ENCODE assay signal across 20 cellular contexts in genomic region chr2:73886357-73886756, GRCh38. TPM values are rescaled to one million over a fixed set of nuclear protein-coding genes. Genes with fewer than 3 reads are reported as not detected.
DNase-seq lines count a peak whose midpoint lies in the region; ATAC-seq and TF ChIP-seq lines count a peak whose summit lies in the region.
"Had no signal": no experiment of that assay in that cellular context is flagged by ENCODE, and none has a peak within 500 bp of the region (broad histone marks: within the 10 kb centered on the region; RNA-seq: fewer than 3 reads in every experiment).

No MANE protein-coding gene starts in this region.

- peak; percentile 84 to 91 for ATAC-seq in activated CD4-positive, CD25-positive, alpha-beta regulatory T cell treated with anti-CD3 and anti-CD28 coated beads, Interleukin-2, amount 50 U/mL, for 24 hours
- ATAC-seq in natural killer cell (peak; percentile 53 to 82 (median 59)), GM21381 (IDR thresholded peaks at IDR 0.05; ENCODE audit: unreplicated experiment) (no peak), HG02623 (IDR thresholded peaks at IDR 0.05; ENCODE audit: unreplicated experiment) (no peak)
- ATAC-seq: heart right ventricle; HepG2; naive thymus-derived CD4-positive, alpha-beta T cell had no signal

- H3K4me3 Mint-ChIP-seq in natural killer cell, result no peak overlapping the region
- H3K4me3 Mint-ChIP-seq: naive thymus-derived CD4-positive, alpha-beta T cell; type B pancreatic cell had no signal

- no peak overlapping the region for H3K27ac Mint-ChIP-seq in natural killer cell
- H3K27ac Mint-ChIP-seq: naive thymus-derived CD4-positive, alpha-beta T cell; type B pancreatic cell had no signal

- no peaks in the 10 kb centered on the region for H3K36me3 Mint-ChIP-seq in natural killer cell
- H3K36me3 Mint-ChIP-seq: type B pancreatic cell had no signal

- H3K27me3 Mint-ChIP-seq in natural killer cell (ENCODE audit: low read depth in 2 of 2), result peaks cover 0 to 6% of the 10 kb centered on the region in 2 donors

- no peaks in the 10 kb centered on the region for H3K9me3 ChIP-seq in left ventricle myocardium inferior (replicated peaks)
- H3K9me3 ChIP-seq: BE2C, heart right ventricle, prostate gland had no signal

- no peaks in the 10 kb centered on the region for H3K4me1 ChIP-seq in left ventricle myocardium inferior
- H3K4me1 ChIP-seq: BE2C, prostate gland had no signal

- no peak overlapping the region for H3K27ac ChIP-seq in left ventricle myocardium inferior (replicated peaks)
- H3K27ac ChIP-seq: heart right ventricle, prostate gland had no signal

- intact Hi-C loops in natural killer cell (cut with micrococcal nuclease) (no loop called here), left ventricle myocardium inferior (cut with micrococcal nuclease) (no loop called here)

- peaks cover 16% of the 10 kb centered on the region for H3K27me3 ChIP-seq in left ventricle myocardium inferior (ENCODE audit: low read depth)
- H3K27me3 ChIP-seq: BE2C had no signal

- no peaks in the 10 kb centered on the region for H3K36me3 ChIP-seq in left ventricle myocardium inferior
- H3K36me3 ChIP-seq: BE2C, heart right ventricle, prostate gland had no signal

- TF ChIP-seq CTCF in natural killer cell (IDR thresholded peaks at IDR 0.05) (no peak), left ventricle myocardium inferior (IDR thresholded peaks at IDR 0.05; ENCODE audit: borderline replicate concordance) (no peak)

- H3K4me3 ChIP-seq in left ventricle myocardium inferior, result no peak overlapping the region
- H3K4me3 ChIP-seq: heart right ventricle, prostate gland, smooth muscle cell had no signal

- H3K9me3 Mint-ChIP-seq in natural killer cell, result no peaks in the 10 kb centered on the region
- H3K9me3 Mint-ChIP-seq: type B pancreatic cell had no signal

- H3K4me1 Mint-ChIP-seq in natural killer cell, result peaks cover 13 to 14% of the 10 kb centered on the region in 2 donors

- DNase-seq in activated CD4-positive, CD25-positive, alpha-beta regulatory T cell (lab: John Stamatoyannopoulos, UW), result no peak
- DNase-seq in activated T-cell treated with anti-CD3 and anti-CD28 coated beads for 48 hours (ENCODE audit: low read depth), result peak; percentile 40
- no peak for DNase-seq in natural killer cell
- peak; percentile 38 to 49 for DNase-seq in stimulated activated CD8-positive, alpha-beta memory T cell treated with anti-CD3 and anti-CD28 coated beads, Interleukin-15, amount 100 ng/mL, for 48 hours (ENCODE audit: low read depth in 2 of 2)
- no peak for DNase-seq in left ventricle myocardium inferior
- DNase-seq: 8988T, BE2C, heart right ventricle, NCI-H146, NCI-H345, RPMI8226 had no signal

RNA-seq across cellular contexts. Expression of gene ACTG2, which starts 6.5 kb away (rescaled TPM):
- not detected for total RNA-seq in natural killer cell
- 1.6 TPM for total RNA-seq in left ventricle myocardium inferior
- total RNA-seq: lung microvascular endothelial cell; naive thymus-derived CD4-positive, alpha-beta T cell had no signal

RNA-seq across cellular contexts. Expression of gene DGUOK, which starts 40.3 kb away (rescaled TPM):
- total RNA-seq in natural killer cell, result 10 to 100 TPM; 47.6 to 56.8 (median 54.8) TPM
- 21.9 TPM for total RNA-seq in left ventricle myocardium inferior

RNA-seq across cellular contexts. Expression of gene STAMBP, which starts 57.6 kb away (rescaled TPM):
- 10 to 100 TPM; 23.8 to 27.3 (median 25.3) TPM for total RNA-seq in natural killer cell
- 35.5 TPM for total RNA-seq in left ventricle myocardium inferior

Comparison
In these comparisons a context has a peak if more than half of its experiments do, and no peak if none do; other contexts are left out.
1. ATAC-seq: peak in activated CD4-positive, CD25-positive, alpha-beta regulatory T cell treated with anti-CD3 and anti-CD28 coated beads, Interleukin-2, amount 50 U/mL, for 24 hours (2 of 2) and natural killer cell (3 of 3); none in GM21381 (single experiment) and HG02623 (single experiment).
2. DNase-seq: peak in activated T-cell treated with anti-CD3 and anti-CD28 coated beads for 48 hours (single experiment) and stimulated activated CD8-positive, alpha-beta memory T cell treated with anti-CD3 and anti-CD28 coated beads, Interleukin-15, amount 100 ng/mL, for 48 hours (2 of 2); none in activated CD4-positive, CD25-positive, alpha-beta regulatory T cell (0 of 4), natural killer cell (single experiment) and left ventricle myocardium inferior (single experiment).